In the genomic region with DNA sequence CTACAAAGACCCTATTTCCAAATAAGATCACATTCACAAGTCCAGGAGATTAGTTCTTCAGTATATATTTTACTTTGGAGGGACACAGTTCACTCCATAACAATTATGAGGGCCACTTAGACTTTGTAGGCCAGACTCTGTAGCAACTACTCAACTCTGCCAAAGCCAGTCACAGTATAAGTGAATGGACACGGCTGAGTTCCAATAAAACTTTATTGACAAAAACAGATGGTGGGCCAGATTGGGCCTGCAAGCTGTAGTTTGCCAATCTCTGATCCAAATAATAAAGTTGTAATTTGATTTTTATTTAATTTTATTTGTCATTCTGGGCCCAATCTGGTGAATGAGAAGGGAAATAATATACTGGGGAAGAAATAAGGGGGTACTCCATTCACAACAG, we compare ENCODE assay signal across 8 cellular contexts.
"Had no signal": no experiment of that assay in that cellular context is flagged by ENCODE, and none has a peak within 500 bp of the region (broad histone marks: within the 10 kb centered on the region; RNA-seq: fewer than 3 reads in every experiment).

No MANE protein-coding gene starts in this region.

- FAIRE-seq: G401.6, GM12878, GM12891, GM12892, GM18507, GM19239 had no signal

- ATAC-seq: GM12878 had no signal

- H3K4me3 ChIP-seq: GM12878 had no signal

- DNase-seq: GDM1, GF-D8 had no signal
